Comparison of ENCODE assay signal across 1 cellular context in the genomic region with DNA sequence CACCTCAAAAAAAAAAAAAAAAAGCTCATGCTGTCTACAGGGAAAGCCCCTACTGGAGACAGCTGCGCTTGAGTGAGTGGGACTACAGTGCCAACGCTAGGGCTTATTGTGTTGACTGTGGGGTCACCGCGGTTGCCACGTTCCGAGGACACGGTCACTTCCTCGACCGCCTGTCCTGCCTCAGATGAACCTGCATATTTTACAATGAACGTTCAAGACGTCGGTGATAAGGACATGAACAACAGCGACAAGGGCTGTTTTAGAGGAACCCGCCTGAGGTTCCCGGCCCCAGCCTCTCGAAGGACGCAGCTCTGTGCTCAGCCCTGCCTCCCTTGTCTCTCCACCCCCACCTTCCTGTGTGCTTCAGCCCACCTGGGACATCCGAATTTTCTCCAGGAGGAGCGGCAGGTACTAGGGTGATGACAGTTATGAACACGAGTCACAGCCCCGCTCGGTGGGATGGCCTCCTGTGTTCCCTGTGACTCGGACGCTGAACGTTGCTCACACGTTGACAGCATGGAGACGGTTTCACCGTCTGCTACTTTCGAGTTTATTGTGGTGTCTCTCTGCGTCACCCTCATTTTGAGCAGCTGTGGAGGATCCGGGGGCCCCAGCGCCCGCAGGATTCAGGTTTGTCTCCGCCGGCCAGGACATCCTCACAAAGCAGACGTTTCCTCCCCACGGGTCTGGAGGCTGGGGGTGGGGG.
TF ChIP-seq lines count a peak whose summit lies in the region.

No MANE protein-coding gene starts in this region.

TF ChIP-seq in GM12878, 131 proteins besides CTCF, POLR2A, EP300 and RAD21 (continued from another document and continues in another):
- TF ChIP-seq, protein P1, sequence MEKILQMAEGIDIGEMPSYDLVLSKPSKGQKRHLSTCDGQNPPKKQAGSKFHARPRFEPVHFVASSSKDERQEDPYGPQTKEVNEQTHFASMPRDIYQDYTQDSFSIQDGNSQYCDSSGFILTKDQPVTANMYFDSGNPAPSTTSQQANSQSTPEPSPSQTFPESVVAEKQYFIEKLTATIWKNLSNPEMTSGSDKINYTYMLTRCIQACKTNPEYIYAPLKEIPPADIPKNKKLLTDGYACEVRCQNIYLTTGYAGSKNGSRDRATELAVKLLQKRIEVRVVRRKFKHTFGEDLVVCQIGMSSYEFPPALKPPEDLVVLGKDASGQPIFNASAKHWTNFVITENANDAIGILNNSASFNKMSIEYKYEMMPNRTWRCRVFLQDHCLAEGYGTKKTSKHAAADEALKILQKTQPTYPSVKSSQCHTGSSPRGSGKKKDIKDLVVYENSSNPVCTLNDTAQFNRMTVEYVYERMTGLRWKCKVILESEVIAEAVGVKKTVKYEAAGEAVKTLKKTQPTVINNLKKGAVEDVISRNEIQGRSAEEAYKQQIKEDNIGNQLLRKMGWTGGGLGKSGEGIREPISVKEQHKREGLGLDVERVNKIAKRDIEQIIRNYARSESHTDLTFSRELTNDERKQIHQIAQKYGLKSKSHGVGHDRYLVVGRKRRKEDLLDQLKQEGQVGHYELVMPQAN (conservative IDR thresholded peaks at IDR 0.05), result no peak; the same call in none of the 2 replicates
- TF ChIP-seq, protein P2, sequence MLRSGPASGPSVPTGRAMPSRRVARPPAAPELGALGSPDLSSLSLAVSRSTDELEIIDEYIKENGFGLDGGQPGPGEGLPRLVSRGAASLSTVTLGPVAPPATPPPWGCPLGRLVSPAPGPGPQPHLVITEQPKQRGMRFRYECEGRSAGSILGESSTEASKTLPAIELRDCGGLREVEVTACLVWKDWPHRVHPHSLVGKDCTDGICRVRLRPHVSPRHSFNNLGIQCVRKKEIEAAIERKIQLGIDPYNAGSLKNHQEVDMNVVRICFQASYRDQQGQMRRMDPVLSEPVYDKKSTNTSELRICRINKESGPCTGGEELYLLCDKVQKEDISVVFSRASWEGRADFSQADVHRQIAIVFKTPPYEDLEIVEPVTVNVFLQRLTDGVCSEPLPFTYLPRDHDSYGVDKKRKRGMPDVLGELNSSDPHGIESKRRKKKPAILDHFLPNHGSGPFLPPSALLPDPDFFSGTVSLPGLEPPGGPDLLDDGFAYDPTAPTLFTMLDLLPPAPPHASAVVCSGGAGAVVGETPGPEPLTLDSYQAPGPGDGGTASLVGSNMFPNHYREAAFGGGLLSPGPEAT (IDR thresholded peaks at IDR 0.05; ENCODE audit: low read depth), result no peak; the same call in 1 of the 2 replicates
- TF ChIP-seq RAD51 (IDR thresholded peaks at IDR 0.05), result no peak
- TF ChIP-seq HCFC1 (IDR thresholded peaks at IDR 0.05; ENCODE audit: low read length), result peak; percentile 34; the same call in 1 of the 2 replicates
- no peak for TF ChIP-seq SPI1 (IDR thresholded peaks at IDR 0.05; ENCODE audit: borderline replicate concordance, insufficient read depth, low read depth, low read length)
- no peak for TF ChIP-seq EGR1 (IDR thresholded peaks at IDR 0.05; ENCODE audit: borderline replicate concordance in 1 of 2, low read depth in 2 of 2, low read length in 2 of 2)
- TF ChIP-seq, protein P3, sequence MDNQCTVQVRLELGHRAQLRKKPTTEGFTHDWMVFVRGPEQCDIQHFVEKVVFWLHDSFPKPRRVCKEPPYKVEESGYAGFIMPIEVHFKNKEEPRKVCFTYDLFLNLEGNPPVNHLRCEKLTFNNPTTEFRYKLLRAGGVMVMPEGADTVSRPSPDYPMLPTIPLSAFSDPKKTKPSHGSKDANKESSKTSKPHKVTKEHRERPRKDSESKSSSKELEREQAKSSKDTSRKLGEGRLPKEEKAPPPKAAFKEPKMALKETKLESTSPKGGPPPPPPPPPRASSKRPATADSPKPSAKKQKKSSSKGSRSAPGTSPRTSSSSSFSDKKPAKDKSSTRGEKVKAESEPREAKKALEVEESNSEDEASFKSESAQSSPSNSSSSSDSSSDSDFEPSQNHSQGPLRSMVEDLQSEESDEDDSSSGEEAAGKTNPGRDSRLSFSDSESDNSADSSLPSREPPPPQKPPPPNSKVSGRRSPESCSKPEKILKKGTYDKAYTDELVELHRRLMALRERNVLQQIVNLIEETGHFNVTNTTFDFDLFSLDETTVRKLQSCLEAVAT (IDR thresholded peaks at IDR 0.05), result no peak
- no peak for TF ChIP-seq BMI1 (IDR thresholded peaks at IDR 0.05; ENCODE audit: borderline replicate concordance)
- no peak for TF ChIP-seq SUPT20H (IDR thresholded peaks at IDR 0.05; ENCODE audit: borderline replicate concordance, control insufficient read depth, low read depth, low read length)
- TF ChIP-seq BHLHE40 (IDR thresholded peaks at IDR 0.05; ENCODE audit: borderline replicate concordance in 1 of 2, low read depth in 2 of 2, low read length in 1 of 2), result peak; percentile 24 to 65
- peak; percentile 75 for TF ChIP-seq NR2F1 (conservative IDR thresholded peaks at IDR 0.05)
- no peak for TF ChIP-seq FOS (IDR thresholded peaks at IDR 0.05; ENCODE audit: borderline replicate concordance, extremely low read depth, insufficient read length)
- TF ChIP-seq, protein P4, sequence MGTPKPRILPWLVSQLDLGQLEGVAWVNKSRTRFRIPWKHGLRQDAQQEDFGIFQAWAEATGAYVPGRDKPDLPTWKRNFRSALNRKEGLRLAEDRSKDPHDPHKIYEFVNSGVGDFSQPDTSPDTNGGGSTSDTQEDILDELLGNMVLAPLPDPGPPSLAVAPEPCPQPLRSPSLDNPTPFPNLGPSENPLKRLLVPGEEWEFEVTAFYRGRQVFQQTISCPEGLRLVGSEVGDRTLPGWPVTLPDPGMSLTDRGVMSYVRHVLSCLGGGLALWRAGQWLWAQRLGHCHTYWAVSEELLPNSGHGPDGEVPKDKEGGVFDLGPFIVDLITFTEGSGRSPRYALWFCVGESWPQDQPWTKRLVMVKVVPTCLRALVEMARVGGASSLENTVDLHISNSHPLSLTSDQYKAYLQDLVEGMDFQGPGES (IDR thresholded peaks at IDR 0.05), result no peak
- no peak for TF ChIP-seq KDM1A (IDR thresholded peaks at IDR 0.05; ENCODE audit: borderline replicate concordance)
- 0 out of 2 replicates have a peak, but pooled peaks have one; percentile 28 for TF ChIP-seq ZNF207 (IDR thresholded peaks at IDR 0.05; ENCODE audit: borderline replicate concordance)
- peak; percentile 30; the same call in 1 of the 2 replicates for TF ChIP-seq SMARCA5 (IDR thresholded peaks at IDR 0.05)
- no peak for TF ChIP-seq STAT1 (conservative IDR thresholded peaks at IDR 0.05)
- 0 out of 2 replicates have a peak, but pooled peaks have one; percentile 40 for TF ChIP-seq RB1 (IDR thresholded peaks at IDR 0.05; ENCODE audit: borderline replicate concordance)
- no peak for TF ChIP-seq SRF (IDR thresholded peaks at IDR 0.05; ENCODE audit: low read depth in 2 of 2, low read length in 2 of 2)
- TF ChIP-seq YBX1 (IDR thresholded peaks at IDR 0.05), result no peak
- no peak for TF ChIP-seq SREBF1 (IDR thresholded peaks at IDR 0.05; ENCODE audit: low read length)
- TF ChIP-seq CREM (IDR thresholded peaks at IDR 0.05; ENCODE audit: low read depth), result peak; percentile 51; the same call in 1 of the 2 replicates
- no peak for TF ChIP-seq MEF2A (IDR thresholded peaks at IDR 0.05; ENCODE audit: insufficient read depth, low read depth, low read length)
- TF ChIP-seq ASH2L (IDR thresholded peaks at IDR 0.05; ENCODE audit: borderline replicate concordance, low read depth), result no peak
- TF ChIP-seq ZNF622 (IDR thresholded peaks at IDR 0.05), result no peak
- no peak for TF ChIP-seq SMC3 (IDR thresholded peaks at IDR 0.05; ENCODE audit: borderline replicate concordance, low read length)
- TF ChIP-seq MXI1 (IDR thresholded peaks at IDR 0.05; ENCODE audit: low read depth, low read length), result peak; percentile 71
- no peak for TF ChIP-seq ESRRA (IDR thresholded peaks at IDR 0.05; ENCODE audit: low read length)
- 0 out of 2 replicates have a peak, but pooled peaks have one; percentile 43 for TF ChIP-seq PAX5 (IDR thresholded peaks at IDR 0.05; ENCODE audit: borderline replicate concordance, low read depth, low read length)
- TF ChIP-seq, protein P5, sequence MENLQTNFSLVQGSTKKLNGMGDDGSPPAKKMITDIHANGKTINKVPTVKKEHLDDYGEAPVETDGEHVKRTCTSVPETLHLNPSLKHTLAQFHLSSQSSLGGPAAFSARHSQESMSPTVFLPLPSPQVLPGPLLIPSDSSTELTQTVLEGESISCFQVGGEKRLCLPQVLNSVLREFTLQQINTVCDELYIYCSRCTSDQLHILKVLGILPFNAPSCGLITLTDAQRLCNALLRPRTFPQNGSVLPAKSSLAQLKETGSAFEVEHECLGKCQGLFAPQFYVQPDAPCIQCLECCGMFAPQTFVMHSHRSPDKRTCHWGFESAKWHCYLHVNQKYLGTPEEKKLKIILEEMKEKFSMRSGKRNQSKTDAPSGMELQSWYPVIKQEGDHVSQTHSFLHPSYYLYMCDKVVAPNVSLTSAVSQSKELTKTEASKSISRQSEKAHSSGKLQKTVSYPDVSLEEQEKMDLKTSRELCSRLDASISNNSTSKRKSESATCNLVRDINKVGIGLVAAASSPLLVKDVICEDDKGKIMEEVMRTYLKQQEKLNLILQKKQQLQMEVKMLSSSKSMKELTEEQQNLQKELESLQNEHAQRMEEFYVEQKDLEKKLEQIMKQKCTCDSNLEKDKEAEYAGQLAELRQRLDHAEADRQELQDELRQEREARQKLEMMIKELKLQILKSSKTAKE (IDR thresholded peaks at IDR 0.05; ENCODE audit: low read depth, poor library complexity, severe bottlenecking), result no peak
- peak; percentile 11; the same call in 1 of the 2 replicates for TF ChIP-seq BACH1 (IDR thresholded peaks at IDR 0.05; ENCODE audit: borderline replicate concordance)
- TF ChIP-seq HDGF (IDR thresholded peaks at IDR 0.05), result no peak; the same call in 1 of the 2 replicates
- peak; percentile 12; the same call in 1 of the 3 replicates for TF ChIP-seq POU2F2 (IDR thresholded peaks at IDR 0.05; ENCODE audit: borderline replicate concordance, low read depth, low read length)
- TF ChIP-seq, protein P6, sequence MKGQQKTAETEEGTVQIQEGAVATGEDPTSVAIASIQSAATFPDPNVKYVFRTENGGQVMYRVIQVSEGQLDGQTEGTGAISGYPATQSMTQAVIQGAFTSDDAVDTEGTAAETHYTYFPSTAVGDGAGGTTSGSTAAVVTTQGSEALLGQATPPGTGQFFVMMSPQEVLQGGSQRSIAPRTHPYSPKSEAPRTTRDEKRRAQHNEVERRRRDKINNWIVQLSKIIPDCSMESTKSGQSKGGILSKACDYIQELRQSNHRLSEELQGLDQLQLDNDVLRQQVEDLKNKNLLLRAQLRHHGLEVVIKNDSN (IDR thresholded peaks at IDR 0.05; ENCODE audit: borderline replicate concordance, extremely low read length, insufficient read depth, low read depth, low read length), result no peak
- no peak for TF ChIP-seq KAT2A (conservative IDR thresholded peaks at IDR 0.05; ENCODE audit: control insufficient read depth, low read depth, low read length)
- TF ChIP-seq EZH2 (IDR thresholded peaks at IDR 0.05; ENCODE audit: borderline replicate concordance, control insufficient read depth, low read depth, low read length), result no peak
- TF ChIP-seq NFXL1 (IDR thresholded peaks at IDR 0.05; ENCODE audit: borderline replicate concordance), result no peak
- TF ChIP-seq, protein P7, sequence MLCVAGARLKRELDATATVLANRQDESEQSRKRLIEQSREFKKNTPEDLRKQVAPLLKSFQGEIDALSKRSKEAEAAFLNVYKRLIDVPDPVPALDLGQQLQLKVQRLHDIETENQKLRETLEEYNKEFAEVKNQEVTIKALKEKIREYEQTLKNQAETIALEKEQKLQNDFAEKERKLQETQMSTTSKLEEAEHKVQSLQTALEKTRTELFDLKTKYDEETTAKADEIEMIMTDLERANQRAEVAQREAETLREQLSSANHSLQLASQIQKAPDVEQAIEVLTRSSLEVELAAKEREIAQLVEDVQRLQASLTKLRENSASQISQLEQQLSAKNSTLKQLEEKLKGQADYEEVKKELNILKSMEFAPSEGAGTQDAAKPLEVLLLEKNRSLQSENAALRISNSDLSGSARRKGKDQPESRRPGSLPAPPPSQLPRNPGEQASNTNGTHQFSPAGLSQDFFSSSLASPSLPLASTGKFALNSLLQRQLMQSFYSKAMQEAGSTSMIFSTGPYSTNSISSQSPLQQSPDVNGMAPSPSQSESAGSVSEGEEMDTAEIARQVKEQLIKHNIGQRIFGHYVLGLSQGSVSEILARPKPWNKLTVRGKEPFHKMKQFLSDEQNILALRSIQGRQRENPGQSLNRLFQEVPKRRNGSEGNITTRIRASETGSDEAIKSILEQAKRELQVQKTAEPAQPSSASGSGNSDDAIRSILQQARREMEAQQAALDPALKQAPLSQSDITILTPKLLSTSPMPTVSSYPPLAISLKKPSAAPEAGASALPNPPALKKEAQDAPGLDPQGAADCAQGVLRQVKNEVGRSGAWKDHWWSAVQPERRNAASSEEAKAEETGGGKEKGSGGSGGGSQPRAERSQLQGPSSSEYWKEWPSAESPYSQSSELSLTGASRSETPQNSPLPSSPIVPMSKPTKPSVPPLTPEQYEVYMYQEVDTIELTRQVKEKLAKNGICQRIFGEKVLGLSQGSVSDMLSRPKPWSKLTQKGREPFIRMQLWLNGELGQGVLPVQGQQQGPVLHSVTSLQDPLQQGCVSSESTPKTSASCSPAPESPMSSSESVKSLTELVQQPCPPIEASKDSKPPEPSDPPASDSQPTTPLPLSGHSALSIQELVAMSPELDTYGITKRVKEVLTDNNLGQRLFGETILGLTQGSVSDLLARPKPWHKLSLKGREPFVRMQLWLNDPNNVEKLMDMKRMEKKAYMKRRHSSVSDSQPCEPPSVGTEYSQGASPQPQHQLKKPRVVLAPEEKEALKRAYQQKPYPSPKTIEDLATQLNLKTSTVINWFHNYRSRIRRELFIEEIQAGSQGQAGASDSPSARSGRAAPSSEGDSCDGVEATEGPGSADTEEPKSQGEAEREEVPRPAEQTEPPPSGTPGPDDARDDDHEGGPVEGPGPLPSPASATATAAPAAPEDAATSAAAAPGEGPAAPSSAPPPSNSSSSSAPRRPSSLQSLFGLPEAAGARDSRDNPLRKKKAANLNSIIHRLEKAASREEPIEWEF (IDR thresholded peaks at IDR 0.05; ENCODE audit: insufficient replicate concordance, low read depth, low read length), result no peak
- TF ChIP-seq, protein P8, sequence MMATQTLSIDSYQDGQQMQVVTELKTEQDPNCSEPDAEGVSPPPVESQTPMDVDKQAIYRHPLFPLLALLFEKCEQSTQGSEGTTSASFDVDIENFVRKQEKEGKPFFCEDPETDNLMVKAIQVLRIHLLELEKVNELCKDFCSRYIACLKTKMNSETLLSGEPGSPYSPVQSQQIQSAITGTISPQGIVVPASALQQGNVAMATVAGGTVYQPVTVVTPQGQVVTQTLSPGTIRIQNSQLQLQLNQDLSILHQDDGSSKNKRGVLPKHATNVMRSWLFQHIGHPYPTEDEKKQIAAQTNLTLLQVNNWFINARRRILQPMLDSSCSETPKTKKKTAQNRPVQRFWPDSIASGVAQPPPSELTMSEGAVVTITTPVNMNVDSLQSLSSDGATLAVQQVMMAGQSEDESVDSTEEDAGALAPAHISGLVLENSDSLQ (IDR thresholded peaks at IDR 0.05), result peak; percentile 55
- peak; percentile 73 for TF ChIP-seq YY1 (IDR thresholded peaks at IDR 0.05; ENCODE audit: low read depth, low read length)
- TF ChIP-seq CHD4 (IDR thresholded peaks at IDR 0.05), result no peak
- no peak for TF ChIP-seq ZNF217 (IDR thresholded peaks at IDR 0.05)
- no peak; the same call in 1 of the 2 replicates for TF ChIP-seq NFIC (IDR thresholded peaks at IDR 0.05; ENCODE audit: low read depth, low read length)
- no peak for TF ChIP-seq NR2C2 (IDR thresholded peaks at IDR 0.05; ENCODE audit: borderline replicate concordance, control insufficient read depth, insufficient read length, low read depth)
- peak; percentile 63 for TF ChIP-seq KLF5 (IDR thresholded peaks at IDR 0.05; ENCODE audit: partially characterized antibody)
- TF ChIP-seq WRNIP1 (IDR thresholded peaks at IDR 0.05; ENCODE audit: borderline replicate concordance, low read depth, low read length), result no peak
